Comparison of ENCODE assay signal across 9 cellular contexts in genomic region chr11:68890490-68891231, GRCh38. TPM values are rescaled to one million over a fixed set of nuclear protein-coding genes. Genes with fewer than 3 reads are reported as not detected.
DNase-seq lines count a peak whose midpoint lies in the region; ATAC-seq and TF ChIP-seq lines count a peak whose summit lies in the region.
"Had no signal": no experiment of that assay in that cellular context is flagged by ENCODE, and none has a peak within 500 bp of the region (broad histone marks: within the 10 kb centered on the region; RNA-seq: fewer than 3 reads in every experiment).

No MANE protein-coding gene starts in this region.

- H3K27me3 ChIP-seq in esophagus squamous epithelium, result no peaks in the 10 kb centered on the region

- H3K36me3 ChIP-seq in esophagus squamous epithelium, result peaks cover 9 to 67% (median 20%) of the 10 kb centered on the region in 3 donors

- H3K27ac ChIP-seq in esophagus squamous epithelium, result peak overlapping the region; percentile 59 to 85 (median 76)

- ATAC-seq in GM19452 (IDR thresholded peaks at IDR 0.05; ENCODE audit: unreplicated experiment) (no peak), HG03460 (IDR thresholded peaks at IDR 0.05; ENCODE audit: unreplicated experiment) (no peak)

- TF ChIP-seq POLR2A in esophagus squamous epithelium (IDR thresholded peaks at IDR 0.05), result no peak

- peak overlapping the region in 1 of 4 donors; percentile 1 for H3K4me3 ChIP-seq in esophagus squamous epithelium

- no peak for TF ChIP-seq CTCF in esophagus squamous epithelium (IDR thresholded peaks at IDR 0.05)

- intact Hi-C loops in esophagus squamous epithelium (cut with DNase I), result no loop called here

- H3K4me1 ChIP-seq in esophagus squamous epithelium, result peaks cover 0 to 27% (median 15%) of the 10 kb centered on the region in 3 donors

- WGBS in esophagus squamous epithelium, 2 donors, result 56 to 63% methylated on average over 10 to 17 of the region's 17 CpGs

- peak; percentile 53 for DNase-seq in A172 (ENCODE audit: low spot score)
- DNase-seq in NCI-H69 (lab: John Stamatoyannopoulos, UW), result peak; percentile 28
- no peak for DNase-seq in esophagus squamous epithelium (lab: John Stamatoyannopoulos, UW)
- peak; percentile 92 for DNase-seq in myocyte (ENCODE audit: low read depth)
- no peak for DNase-seq in activated naive CD4-positive, alpha-beta T cell treated with Interleukin-2 at 50 U/mL for 16 hours
- DNase-seq in stimulated activated naive CD4-positive, alpha-beta T cell (lab: John Stamatoyannopoulos, UW), result no peak
- DNase-seq: CD4-positive, CD25-positive, alpha-beta regulatory T cell had no signal

- no peaks in the 10 kb centered on the region for H3K9me3 ChIP-seq in esophagus squamous epithelium

RNA-seq across cellular contexts. Expression of gene MRPL21, which starts 13.0 kb away (rescaled TPM):
- total RNA-seq in A172 (2014; rRNA removed; shearing (Covaris generic)), result 62.6 and 64.7 TPM in 2 replicates
- 10 to 100 TPM; 39.7 to 81.5 (median 48.6) TPM for total RNA-seq in esophagus squamous epithelium
- total RNA-seq in myocyte, result 39.9 and 50.4 TPM in 2 replicates
- polyA plus RNA-seq in myocyte (2012), result 59.6 TPM

RNA-seq across cellular contexts. Expression of gene IGHMBP2, which starts 13.0 kb away (rescaled TPM):
- total RNA-seq in A172 (2014; rRNA removed; shearing (Covaris generic)), result 5.7 and 11.8 TPM in 2 replicates
- total RNA-seq in esophagus squamous epithelium (10 to 100 TPM in 3 of 4 donors, 1 to 10 TPM in 1; 9.7 to 15.3 (median 12.8) TPM), myocyte (9.7 and 10.0 TPM in 2 replicates)
- 10.4 TPM for polyA plus RNA-seq in myocyte (2012)

RNA-seq across cellular contexts. Expression of gene CPT1A, which starts 48.9 kb away (rescaled TPM):
- 8.0 and 13.1 TPM in 2 replicates for total RNA-seq in A172 (2014; rRNA removed; shearing (Covaris generic))
- 10 to 100 TPM; 14.7 to 56.1 (median 27.6) TPM for total RNA-seq in esophagus squamous epithelium
- total RNA-seq in myocyte, result 1.9 and 2.8 TPM in 2 replicates
- polyA plus RNA-seq in myocyte (2012), result 7.5 TPM

Comparison
In these comparisons a context has a peak if more than half of its experiments do, and no peak if none do; other contexts are left out.
1. DNase-seq: peak in A172 (single experiment), NCI-H69 (single experiment) and myocyte (single experiment); none in esophagus squamous epithelium (single experiment), activated naive CD4-positive, alpha-beta T cell treated with Interleukin-2 at 50 U/mL for 16 hours (single experiment) and stimulated activated naive CD4-positive, alpha-beta T cell (0 of 6).